ENCODE assay signal across 5 cellular contexts in the genomic region with DNA sequence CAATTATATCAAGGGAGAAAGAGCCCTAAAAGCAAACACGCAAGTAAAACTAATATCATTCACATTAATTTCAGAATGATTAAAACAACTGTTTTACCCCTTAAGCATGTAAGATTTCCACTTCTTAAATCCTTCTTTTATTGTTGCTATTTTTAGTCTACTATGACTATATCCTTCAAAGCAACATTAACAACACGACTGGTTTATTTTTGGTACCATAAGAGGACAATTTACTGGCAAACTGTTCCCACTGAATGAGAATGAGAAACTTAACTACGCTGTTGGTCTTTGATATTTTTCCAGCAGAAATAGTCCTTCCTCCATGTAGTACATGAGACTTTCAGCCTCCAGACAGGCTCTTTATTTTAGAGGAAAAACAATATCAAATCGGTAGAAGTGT.
"Had no signal": no experiment of that assay in that cellular context is flagged by ENCODE, and none has a peak within 500 bp of the region (broad histone marks: within the 10 kb centered on the region; RNA-seq: fewer than 3 reads in every experiment).

No MANE protein-coding gene starts in this region.

- DNase-seq: IMR-90, KBM-7 had no signal

- H3K4me3 ChIP-seq: K562 had no signal

- H3K27ac ChIP-seq: HL-60 had no signal

- ATAC-seq: HepG2, K562 had no signal
